Comparison of ENCODE assay signal across 1 cellular context in the genomic region with DNA sequence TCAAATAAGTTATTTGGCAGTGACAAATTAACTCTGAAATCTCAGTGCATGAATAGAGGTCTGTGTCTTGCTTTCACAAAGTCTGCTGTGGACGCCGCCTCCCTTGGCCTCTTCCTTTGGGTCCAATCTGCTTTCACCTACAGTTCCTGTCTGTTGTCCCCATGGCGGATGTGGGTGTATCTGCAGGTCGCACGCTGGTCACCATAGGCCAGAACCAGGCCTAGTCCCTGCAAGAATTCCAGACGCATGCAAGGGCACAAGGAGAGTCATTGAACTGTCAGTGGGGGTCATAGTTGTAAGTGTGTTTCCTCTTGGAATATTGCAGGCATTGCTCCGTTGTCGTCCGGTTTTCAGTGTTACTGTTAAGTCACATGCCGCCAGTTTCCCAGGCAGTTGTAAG.
TF ChIP-seq lines count a peak whose summit lies in the region.

No MANE protein-coding gene starts in this region.

TF ChIP-seq in H1, 55 proteins besides CTCF, POLR2A, EP300 and RAD21:
- TF ChIP-seq RFX5 (IDR thresholded peaks at IDR 0.05; ENCODE audit: borderline replicate concordance, low read depth, low read length) (no peak), TAF1 (IDR thresholded peaks at IDR 0.05; ENCODE audit: low read depth, low read length) (no peak), KDM5A (IDR thresholded peaks at IDR 0.05; ENCODE audit: low read length) (no peak), CBX8 (IDR thresholded peaks at IDR 0.05; ENCODE audit: borderline replicate concordance, low read depth, low read length) (no peak), TBP (IDR thresholded peaks at IDR 0.05; ENCODE audit: low read depth, low read length) (no peak), CHD1 (IDR thresholded peaks at IDR 0.05; ENCODE audit: low read depth, low read length) (no peak), SUZ12 (IDR thresholded peaks at IDR 0.05; ENCODE audit: low read length) (no peak), GABPA (IDR thresholded peaks at IDR 0.05; ENCODE audit: borderline replicate concordance, insufficient read depth, low read length) (no peak), PHF8 (conservative IDR thresholded peaks at IDR 0.05; ENCODE audit: low read depth, low read length) (no peak), JUN (IDR thresholded peaks at IDR 0.05; ENCODE audit: low read depth, low read length) (no peak)
